ENCODE assay signal across 11 cellular contexts in genomic region chr10:73589538-73590126, GRCh38. TPM values are rescaled to one million over a fixed set of nuclear protein-coding genes. Genes with fewer than 3 reads are reported as not detected.
A peak's percentile ranks its signal among the peaks of the same experiment; 100 is the strongest.
DNase-seq lines count a peak whose midpoint lies in the region; ATAC-seq and TF ChIP-seq lines count a peak whose summit lies in the region.
"Had no signal": no experiment of that assay in that cellular context is flagged by ENCODE, and none has a peak within 500 bp of the region (broad histone marks: within the 10 kb centered on the region; RNA-seq: fewer than 3 reads in every experiment).

No MANE protein-coding gene starts in this region.

- H3K4me3 Mint-ChIP-seq in activated naive CD4-positive, alpha-beta T cell treated with anti-CD3 and anti-CD28 coated beads, Interleukin-2, amount 50 U/mL, for 24 hours = no peak overlapping the region
- H3K4me3 Mint-ChIP-seq in activated naive CD4-positive, alpha-beta T cell treated with anti-CD3 and anti-CD28 coated beads, Interleukin-2, amount 10 ng/mL, durations not matched to agents 7 days and 5 days = no peak overlapping the region
- peak overlapping the region; percentile 89 for H3K4me3 Mint-ChIP-seq in endothelial cell (ENCODE audit: unreplicated experiment)
- H3K4me3 Mint-ChIP-seq in type B pancreatic cell = peak overlapping the region; percentile 46
- no peak overlapping the region for H3K4me3 Mint-ChIP-seq in activated CD4-positive, alpha-beta memory T cell treated with anti-CD3 and anti-CD28 coated beads for 36 hours
- H3K4me3 Mint-ChIP-seq: activated CD8-positive, alpha-beta T cell treated with anti-CD3 and anti-CD28 coated beads, Interleukin-2, amount 10 ng/mL, durations not matched to agents 7 days and 5 days; immature natural killer cell had no signal

- no peak overlapping the region for H2BK15ac ChIP-seq in mesendoderm (replicated peaks; ENCODE audit: low read depth)

- no peaks in the 10 kb centered on the region for H3K9me3 Mint-ChIP-seq in activated naive CD4-positive, alpha-beta T cell treated with anti-CD3 and anti-CD28 coated beads, Interleukin-2, amount 50 U/mL, for 24 hours
- no peaks in the 10 kb centered on the region for H3K9me3 Mint-ChIP-seq in activated naive CD4-positive, alpha-beta T cell treated with anti-CD3 and anti-CD28 coated beads, Interleukin-2, amount 10 ng/mL, durations not matched to agents 7 days and 5 days
- no peaks in the 10 kb centered on the region for H3K9me3 Mint-ChIP-seq in endothelial cell (ENCODE audit: unreplicated experiment)
- H3K9me3 Mint-ChIP-seq in type B pancreatic cell = peaks cover 5% of the 10 kb centered on the region
- peaks cover 2% of the 10 kb centered on the region for H3K9me3 Mint-ChIP-seq in activated CD4-positive, alpha-beta memory T cell treated with anti-CD3 and anti-CD28 coated beads for 36 hours
- H3K9me3 Mint-ChIP-seq: immature natural killer cell had no signal

- DNase-seq in activated naive CD4-positive, alpha-beta T cell treated with anti-CD3 and anti-CD28 coated beads, Interleukin-2, amount 10 ng/mL, durations not matched to agents 7 days and 5 days = no peak
- DNase-seq in endothelial cell (ENCODE audit: low spot score) = no peak
- DNase-seq in mesendoderm = peak; percentile 26
- DNase-seq in type B pancreatic cell (ENCODE audit: extremely low spot score, unreplicated experiment) = no peak
- DNase-seq in activated CD4-positive, alpha-beta memory T cell treated with anti-CD3 and anti-CD28 coated beads for 36 hours = no peak
- no peak for DNase-seq in NCI-H82 treated with DMSO at 0.1 percent for 48 hours (lab: John Stamatoyannopoulos, UW; ENCODE audit: unreplicated experiment)
- DNase-seq: activated CD8-positive, alpha-beta T cell treated with anti-CD3 and anti-CD28 coated beads, Interleukin-2, amount 10 ng/mL, durations not matched to agents 7 days and 5 days; immature natural killer cell had no signal

- ATAC-seq in GM18870 (IDR thresholded peaks at IDR 0.05; ENCODE audit: unreplicated experiment) = no peak
- ATAC-seq: activated CD8-positive, alpha-beta T cell treated with anti-CD3 and anti-CD28 coated beads, Interleukin-2, amount 10 ng/mL, durations not matched to agents 7 days and 5 days had no signal

- H3K56ac ChIP-seq in mesendoderm (ENCODE audit: low read length) = no peak overlapping the region

- H4K5ac ChIP-seq in mesendoderm (ENCODE audit: low read length) = no peak overlapping the region

- no peaks in the 10 kb centered on the region for H3K27me3 Mint-ChIP-seq in activated naive CD4-positive, alpha-beta T cell treated with anti-CD3 and anti-CD28 coated beads, Interleukin-2, amount 50 U/mL, for 24 hours
- H3K27me3 Mint-ChIP-seq in activated naive CD4-positive, alpha-beta T cell treated with anti-CD3 and anti-CD28 coated beads, Interleukin-2, amount 10 ng/mL, durations not matched to agents 7 days and 5 days = no peaks in the 10 kb centered on the region
- H3K27me3 Mint-ChIP-seq in endothelial cell (ENCODE audit: unreplicated experiment) (peaks cover 5% of the 10 kb centered on the region), type B pancreatic cell (peaks cover 7% of the 10 kb centered on the region)
- no peaks in the 10 kb centered on the region for H3K27me3 Mint-ChIP-seq in activated CD4-positive, alpha-beta memory T cell treated with anti-CD3 and anti-CD28 coated beads for 36 hours
- H3K27me3 Mint-ChIP-seq: brain had no signal

- H4K8ac ChIP-seq in mesendoderm (ENCODE audit: low read depth, low read length) = no peak overlapping the region

- no peak overlapping the region for H3K27ac ChIP-seq in mesendoderm (ENCODE audit: low read depth, low read length)

- no peak overlapping the region for H2BK120ac ChIP-seq in mesendoderm (ENCODE audit: low read depth, low read length)

- POLR2A ChIA-PET in activated CD4-positive, alpha-beta memory T cell treated with anti-CD3 and anti-CD28 coated beads for 36 hours (lab: Charles Lee) = no interaction called here

- 100% methylated on average over 1 of the region's 3 CpGs for WGBS in mesendoderm (ENCODE audit: extremely low coverage, insufficient coverage, low lambda C conversion rate)

- H2BK5ac ChIP-seq in mesendoderm (ENCODE audit: low read length) = no peak overlapping the region

- H3K9ac ChIP-seq in mesendoderm (ENCODE audit: low read length) = no peak overlapping the region

- intact Hi-C loops in activated CD4-positive, alpha-beta memory T cell treated with anti-CD3 and anti-CD28 coated beads for 36 hours (cut with micrococcal nuclease) = no loop called here

- no peak overlapping the region for H3K18ac ChIP-seq in mesendoderm (ENCODE audit: low read length)

- H3K4me1 Mint-ChIP-seq in activated naive CD4-positive, alpha-beta T cell treated with anti-CD3 and anti-CD28 coated beads, Interleukin-2, amount 50 U/mL, for 24 hours = peaks cover 28% of the 10 kb centered on the region
- H3K4me1 Mint-ChIP-seq in activated naive CD4-positive, alpha-beta T cell treated with anti-CD3 and anti-CD28 coated beads, Interleukin-2, amount 10 ng/mL, durations not matched to agents 7 days and 5 days = peaks cover 21% of the 10 kb centered on the region
- peaks cover 53% of the 10 kb centered on the region for H3K4me1 Mint-ChIP-seq in endothelial cell (ENCODE audit: unreplicated experiment)
- H3K4me1 Mint-ChIP-seq in type B pancreatic cell (ENCODE audit: unreplicated experiment) = peaks cover 42% of the 10 kb centered on the region
- peaks cover 15% of the 10 kb centered on the region for H3K4me1 Mint-ChIP-seq in activated CD4-positive, alpha-beta memory T cell treated with anti-CD3 and anti-CD28 coated beads for 36 hours (ENCODE audit: low read depth)

- no peak overlapping the region for H3K23ac ChIP-seq in mesendoderm (ENCODE audit: low read length)

- peaks cover 3% of the 10 kb centered on the region for H3K36me3 Mint-ChIP-seq in activated naive CD4-positive, alpha-beta T cell treated with anti-CD3 and anti-CD28 coated beads, Interleukin-2, amount 50 U/mL, for 24 hours
- H3K36me3 Mint-ChIP-seq in activated naive CD4-positive, alpha-beta T cell treated with anti-CD3 and anti-CD28 coated beads, Interleukin-2, amount 10 ng/mL, durations not matched to agents 7 days and 5 days = no peaks in the 10 kb centered on the region
- peaks cover 15% of the 10 kb centered on the region for H3K36me3 Mint-ChIP-seq in endothelial cell (ENCODE audit: low read depth, unreplicated experiment)
- H3K36me3 Mint-ChIP-seq in type B pancreatic cell = peaks cover 16% of the 10 kb centered on the region
- no peaks in the 10 kb centered on the region for H3K36me3 Mint-ChIP-seq in activated CD4-positive, alpha-beta memory T cell treated with anti-CD3 and anti-CD28 coated beads for 36 hours

- TF ChIP-seq CTCF in endothelial cell (IDR thresholded peaks at IDR 0.05; ENCODE audit: unreplicated experiment) = no peak
- no peak for TF ChIP-seq CTCF in type B pancreatic cell (conservative IDR thresholded peaks at IDR 0.05)

- peaks cover 3% of the 10 kb centered on the region for H3K79me1 ChIP-seq in mesendoderm (ENCODE audit: low read length)

- peak overlapping the region; percentile 76 for H3K27ac Mint-ChIP-seq in activated naive CD4-positive, alpha-beta T cell treated with anti-CD3 and anti-CD28 coated beads, Interleukin-2, amount 50 U/mL, for 24 hours
- H3K27ac Mint-ChIP-seq in activated naive CD4-positive, alpha-beta T cell treated with anti-CD3 and anti-CD28 coated beads, Interleukin-2, amount 10 ng/mL, durations not matched to agents 7 days and 5 days = no peak overlapping the region
- H3K27ac Mint-ChIP-seq in endothelial cell (ENCODE audit: unreplicated experiment) (peak overlapping the region; percentile 100), type B pancreatic cell (peak overlapping the region; percentile 1)
- H3K27ac Mint-ChIP-seq in activated CD4-positive, alpha-beta memory T cell treated with anti-CD3 and anti-CD28 coated beads for 36 hours = no peak overlapping the region
- H3K27ac Mint-ChIP-seq: activated CD8-positive, alpha-beta T cell treated with anti-CD3 and anti-CD28 coated beads, Interleukin-2, amount 10 ng/mL, durations not matched to agents 7 days and 5 days had no signal

- CTCF ChIA-PET in activated naive CD4-positive, alpha-beta T cell treated with anti-CD3 and anti-CD28 coated beads, Interleukin-2, amount 10 ng/mL, durations not matched to agents 7 days and 5 days (lab: Charles Lee) = interaction anchor here (0.9 kb wide), 1 partner anchor 19 kb away, joined by 3 read pairs; no protein-coding TSS in a partner anchor
- CTCF ChIA-PET in activated CD4-positive, alpha-beta memory T cell treated with anti-CD3 and anti-CD28 coated beads for 36 hours (lab: Charles Lee) = interaction anchor here (1.2 kb wide), 1 partner anchor 16 kb away, joined by 3 read pairs; no protein-coding TSS in a partner anchor

- peaks cover 2% of the 10 kb centered on the region for H3K79me2 ChIP-seq in mesendoderm (ENCODE audit: control insufficient read depth, insufficient read depth, low read length)

- H3K4me3 ChIP-seq in mesendoderm (ENCODE audit: low read length) = no peak overlapping the region

- H3K4me1 ChIP-seq in mesendoderm (ENCODE audit: control insufficient read depth, low read depth, low read length) = peaks cover 2% of the 10 kb centered on the region

- H3K27me3 ChIP-seq in mesendoderm (ENCODE audit: insufficient read depth, low read length, poor library complexity) = no peaks in the 10 kb centered on the region

- no peak overlapping the region for H2AK5ac ChIP-seq in mesendoderm (ENCODE audit: low read length)

- H3K4ac ChIP-seq in mesendoderm (ENCODE audit: low read depth, low read length) = no peak overlapping the region

- H3K4me2 ChIP-seq in mesendoderm (ENCODE audit: low read length) = no peak overlapping the region

- H3K36me3 ChIP-seq in mesendoderm (ENCODE audit: control insufficient read depth, insufficient read depth, low read length) = no peaks in the 10 kb centered on the region

RNA-seq across cellular contexts. Expression of gene USP54, which starts 1.5 kb away (rescaled TPM):
- total RNA-seq in endothelial cell (ENCODE audit: unreplicated experiment) (267 TPM), type B pancreatic cell (ENCODE audit: low replicate concordance) (45.5 and 54.5 TPM in 2 replicates)
- polyA plus RNA-seq in mesendoderm (2013, experiment 1 of 2) = 17.7 TPM
- 17.4 TPM for polyA plus RNA-seq in mesendoderm (2013, experiment 2 of 2)
- total RNA-seq in activated CD4-positive, alpha-beta memory T cell treated with anti-CD3 and anti-CD28 coated beads for 36 hours = 1 to 10 TPM; 4.9 to 5.3 TPM

RNA-seq across cellular contexts. Expression of gene MYOZ1, which starts 51.6 kb away (rescaled TPM):
- 4.0 TPM for total RNA-seq in endothelial cell (ENCODE audit: unreplicated experiment)
- polyA plus RNA-seq in mesendoderm (2013, experiment 1 of 2) = 0.76 TPM
- 1.1 TPM for polyA plus RNA-seq in mesendoderm (2013, experiment 2 of 2)
- 0.36 and 0.82 TPM in 2 replicates for total RNA-seq in type B pancreatic cell (ENCODE audit: low replicate concordance)
- total RNA-seq in activated CD4-positive, alpha-beta memory T cell treated with anti-CD3 and anti-CD28 coated beads for 36 hours = not detected
- total RNA-seq: activated CD8-positive, alpha-beta T cell treated with anti-CD3 and anti-CD28 coated beads, Interleukin-2, amount 10 ng/mL, durations not matched to agents 7 days and 5 days had no signal
- polyA plus RNA-seq: immature natural killer cell had no signal

Comparison
In these comparisons a context has a peak if more than half of its experiments do, and no peak if none do; other contexts are left out.
1. H3K27ac Mint-ChIP-seq: peak in activated naive CD4-positive, alpha-beta T cell treated with anti-CD3 and anti-CD28 coated beads, Interleukin-2, amount 50 U/mL, for 24 hours (single experiment), endothelial cell (single experiment) and type B pancreatic cell (single experiment); none in activated naive CD4-positive, alpha-beta T cell treated with anti-CD3 and anti-CD28 coated beads, Interleukin-2, amount 10 ng/mL, durations not matched to agents 7 days and 5 days (single experiment) and activated CD4-positive, alpha-beta memory T cell treated with anti-CD3 and anti-CD28 coated beads for 36 hours (single experiment).
2. H3K4me3 Mint-ChIP-seq: peak in endothelial cell (single experiment) and type B pancreatic cell (single experiment); none in activated naive CD4-positive, alpha-beta T cell treated with anti-CD3 and anti-CD28 coated beads, Interleukin-2, amount 50 U/mL, for 24 hours (single experiment), activated naive CD4-positive, alpha-beta T cell treated with anti-CD3 and anti-CD28 coated beads, Interleukin-2, amount 10 ng/mL, durations not matched to agents 7 days and 5 days (single experiment) and activated CD4-positive, alpha-beta memory T cell treated with anti-CD3 and anti-CD28 coated beads for 36 hours (single experiment).